In genomic region chr14:74612346-74613021, GRCh38 we compare ENCODE assay signal across 7 cellular contexts. TPM values are rescaled to one million over a fixed set of nuclear protein-coding genes. Genes with fewer than 3 reads are reported as not detected.
DNase-seq lines count a peak whose midpoint lies in the region; ATAC-seq and TF ChIP-seq lines count a peak whose summit lies in the region.

No MANE protein-coding gene starts in this region.

- H3K36me3 Mint-ChIP-seq in activated CD8-positive, alpha-beta T cell treated with anti-CD3 and anti-CD28 coated beads for 36 hours (ENCODE audit: low read depth), result no peaks in the 10 kb centered on the region

- peaks cover 35% of the 10 kb centered on the region for H3K4me1 Mint-ChIP-seq in activated CD8-positive, alpha-beta T cell treated with anti-CD3 and anti-CD28 coated beads for 36 hours (ENCODE audit: low read depth)

- no peaks in the 10 kb centered on the region for H3K9me3 Mint-ChIP-seq in activated CD8-positive, alpha-beta T cell treated with anti-CD3 and anti-CD28 coated beads for 36 hours

- ATAC-seq in HG03103 (IDR thresholded peaks at IDR 0.05; ENCODE audit: low read depth, unreplicated experiment), result peak; percentile 65
- peak; percentile 87 for ATAC-seq in activated CD8-positive, alpha-beta T cell treated with anti-CD3 and anti-CD28 coated beads for 36 hours

- in situ Hi-C loops in GM13977 (cut with MboI; ENCODE audit: low pct_unique_long_range_greater_than_20kb, low sequenced_read_pairs, unreplicated experiment), result no loop called here

- TF ChIP-seq CTCF in GM13977 (IDR thresholded peaks at IDR 0.05; ENCODE audit: extremely low read depth, insufficient read depth, missing control alignments), result peak; percentile 80
- peak; percentile 53 for TF ChIP-seq CTCF in activated CD8-positive, alpha-beta T cell treated with anti-CD3 and anti-CD28 coated beads for 36 hours (IDR thresholded peaks at IDR 0.05)

- H3K27me3 Mint-ChIP-seq in activated CD8-positive, alpha-beta T cell treated with anti-CD3 and anti-CD28 coated beads for 36 hours, result peaks cover 15% of the 10 kb centered on the region

- CTCF ChIA-PET in activated CD8-positive, alpha-beta T cell treated with anti-CD3 and anti-CD28 coated beads for 36 hours (lab: Charles Lee), result interaction anchor here (0.6 to 3.5 kb wide), 39 partner anchors 10 to 692 kb away, joined by 3 to 28 read pairs (median 4); partner anchors contain the start of genes AREL1 and FCF1

- DNase-seq in GM13977 (ENCODE audit: low spot score) (peak; percentile 90), NCI-H526 (lab: John Stamatoyannopoulos, UW) (peak; percentile 39 to 86), lung microvascular endothelial cell (ENCODE audit: low read depth in 2 of 2) (peak; percentile 84 to 88)
- DNase-seq in activated CD8-positive, alpha-beta T cell treated with anti-CD3 and anti-CD28 coated beads for 36 hours, result peak; percentile 86
- peak; percentile 78 for DNase-seq in effector CD4-positive, alpha-beta T cell
- peak; percentile 60 to 74 (median 67) for DNase-seq in stimulated activated CD4-positive, alpha-beta T cell treated with anti-CD3 and anti-CD28 coated beads, TNF-alpha, amount 100 ng/mL, for 4 hours (ENCODE audit: low read depth in 3 of 3)

- H3K4me3 Mint-ChIP-seq in activated CD8-positive, alpha-beta T cell treated with anti-CD3 and anti-CD28 coated beads for 36 hours, result peak overlapping the region; percentile 65

- POLR2A ChIA-PET in activated CD8-positive, alpha-beta T cell treated with anti-CD3 and anti-CD28 coated beads for 36 hours (lab: Charles Lee), result interaction anchor here (0.9 to 1.0 kb wide), 2 partner anchors 8 to 71 kb away, joined by 3 read pairs; no protein-coding TSS in a partner anchor

- intact Hi-C loops in activated CD8-positive, alpha-beta T cell treated with anti-CD3 and anti-CD28 coated beads for 36 hours (cut with micrococcal nuclease), result loop anchor here (10.0 kb wide), 1 partner anchor 222 kb away; no protein-coding TSS in a partner anchor

- no peak overlapping the region for H3K27ac Mint-ChIP-seq in activated CD8-positive, alpha-beta T cell treated with anti-CD3 and anti-CD28 coated beads for 36 hours

RNA-seq across cellular contexts. Expression of gene LTBP2, which starts 0.4 kb away (rescaled TPM):
- total RNA-seq in activated CD8-positive, alpha-beta T cell treated with anti-CD3 and anti-CD28 coated beads for 36 hours, result under 1 TPM; 0.04 to 0.05 TPM
- 6.2 and 44.9 TPM in 2 replicates for total RNA-seq in lung microvascular endothelial cell

Comparison
In these comparisons a context has a peak if more than half of its experiments do, and no peak if none do; other contexts are left out.
1. Peak in every context shown above with its lines: DNase-seq and ATAC-seq.